ENCODE assay signal across 1 cellular context in the genomic region with DNA sequence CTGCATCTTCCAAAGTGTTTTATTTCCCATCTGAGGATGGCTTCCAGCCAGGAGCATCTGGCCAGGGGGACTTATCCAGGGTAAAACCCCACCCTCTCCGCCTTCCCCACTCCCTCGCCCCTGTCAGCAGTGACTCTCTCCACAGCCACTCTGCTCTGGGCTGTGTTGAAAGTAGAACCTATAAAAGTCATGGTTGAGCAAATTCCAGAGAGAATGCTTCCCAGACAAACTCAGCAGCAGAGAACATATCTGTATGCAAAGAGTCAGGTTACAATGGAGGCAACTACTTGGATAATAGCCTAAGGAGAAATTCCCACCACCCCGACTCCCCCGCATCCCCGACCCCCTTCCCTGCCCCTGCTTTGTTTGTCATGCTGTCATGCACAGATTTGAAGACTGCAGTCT.
TF ChIP-seq lines count a peak whose summit lies in the region.

No MANE protein-coding gene starts in this region.

TF ChIP-seq in H1, 55 proteins besides CTCF, POLR2A, EP300 and RAD21 (continued from another document):
- no peak for TF ChIP-seq GABPA (IDR thresholded peaks at IDR 0.05; ENCODE audit: borderline replicate concordance, insufficient read depth, low read length)
- no peak for TF ChIP-seq POU5F1 (IDR thresholded peaks at IDR 0.05; ENCODE audit: low read depth, low read length)
- TF ChIP-seq HDAC6 (IDR thresholded peaks at IDR 0.05; ENCODE audit: low read depth, low read length) = no peak
